Comparison of ENCODE assay signal across 17 cellular contexts in genomic region chr2:202703091-202703490, GRCh38.
DNase-seq lines count a peak whose midpoint lies in the region; ATAC-seq and TF ChIP-seq lines count a peak whose summit lies in the region.
"Had no signal": no experiment of that assay in that cellular context is flagged by ENCODE, and none has a peak within 500 bp of the region (broad histone marks: within the 10 kb centered on the region; RNA-seq: fewer than 3 reads in every experiment).

No MANE protein-coding gene starts in this region.

- TF ChIP-seq CTCF in foreskin keratinocyte (conservative IDR thresholded peaks at IDR 0.05) (no peak), stomach (IDR thresholded peaks at IDR 0.05) (no peak)

- H3K27me3 ChIP-seq in foreskin keratinocyte (no peaks in the 10 kb centered on the region), stomach (no peaks in the 10 kb centered on the region)

- intact Hi-C loops in stomach (cut with DNase I; ENCODE audit: low total_unique reads) = no loop called here

- no peaks in the 10 kb centered on the region for H3K9me3 ChIP-seq in stomach
- H3K9me3 ChIP-seq: mucosa of descending colon had no signal

- in situ Hi-C loops in G401 (cut with HindIII; ENCODE audit: low sequenced_read_pairs) = no loop called here

- peak overlapping the region; percentile 41 for H3K27ac ChIP-seq in foreskin keratinocyte
- peak overlapping the region in 1 of 5 donors; percentile 54 for H3K27ac ChIP-seq in stomach

- peaks cover 70% of the 10 kb centered on the region for H3K4me1 Mint-ChIP-seq in activated naive CD4-positive, alpha-beta T cell treated with anti-CD3 and anti-CD28 coated beads, Interleukin-2, amount 50 U/mL, for 24 hours
- peaks cover 68% of the 10 kb centered on the region for H3K4me1 Mint-ChIP-seq in activated naive CD8-positive, alpha-beta T cell (ENCODE audit: low read depth)
- peaks cover 67% of the 10 kb centered on the region for H3K4me1 Mint-ChIP-seq in stimulated activated naive CD8-positive, alpha-beta T cell treated with anti-CD3 and anti-CD28 coated beads, Interleukin-15, amount 100 ng/mL, for 72 hours

- peaks cover 14% of the 10 kb centered on the region for H3K9me3 Mint-ChIP-seq in activated naive CD4-positive, alpha-beta T cell treated with anti-CD3 and anti-CD28 coated beads, Interleukin-2, amount 50 U/mL, for 24 hours
- H3K9me3 Mint-ChIP-seq in activated naive CD8-positive, alpha-beta T cell (ENCODE audit: low read depth) = no peaks in the 10 kb centered on the region
- no peaks in the 10 kb centered on the region for H3K9me3 Mint-ChIP-seq in stimulated activated naive CD8-positive, alpha-beta T cell treated with anti-CD3 and anti-CD28 coated beads, Interleukin-15, amount 100 ng/mL, for 72 hours

- peaks cover 0 to 3% (median 0%) of the 10 kb centered on the region in 4 donors for H3K36me3 ChIP-seq in stomach

- no peak overlapping the region for H3K4me3 Mint-ChIP-seq in activated naive CD4-positive, alpha-beta T cell treated with anti-CD3 and anti-CD28 coated beads, Interleukin-2, amount 50 U/mL, for 24 hours
- peak overlapping the region; percentile 18 for H3K4me3 Mint-ChIP-seq in activated naive CD8-positive, alpha-beta T cell
- peak overlapping the region; percentile 5 to 46 for H3K4me3 Mint-ChIP-seq in stimulated activated naive CD8-positive, alpha-beta T cell treated with anti-CD3 and anti-CD28 coated beads, Interleukin-15, amount 100 ng/mL, for 72 hours

- H3K36me3 Mint-ChIP-seq in activated naive CD4-positive, alpha-beta T cell treated with anti-CD3 and anti-CD28 coated beads, Interleukin-2, amount 50 U/mL, for 24 hours = peaks cover 14% of the 10 kb centered on the region
- H3K36me3 Mint-ChIP-seq in activated naive CD8-positive, alpha-beta T cell = peaks cover 13% of the 10 kb centered on the region

- no peak for DNase-seq in activated naive CD4-positive, alpha-beta T cell treated with anti-CD3 and anti-CD28 coated beads, Interleukin-2, amount 50 U/mL, for 16 hours
- peak; percentile 64 to 75 for DNase-seq in foreskin keratinocyte
- DNase-seq in stimulated activated naive CD8-positive, alpha-beta T cell treated with anti-CD3 and anti-CD28 coated beads, Interleukin-15, amount 100 ng/mL, for 72 hours = no peak
- DNase-seq in stomach = no peak
- no peak for DNase-seq in G401 (ENCODE audit: low spot score)
- DNase-seq: central memory CD4-positive, alpha-beta T cell; COR-L47; effector CD8-positive, alpha-beta T cell; left colon; mucosa of descending colon; NCI-H187; NK-92 treated with Interleukin-12 subunit alpha and Interleukin-12 subunit beta, amount 100 ng/mL, for 24 hours had no signal

- TF ChIP-seq EP300 in stomach (IDR thresholded peaks at IDR 0.05) = no peak

- H3K4me3 ChIP-seq in stomach = no peak overlapping the region
- H3K4me3 ChIP-seq: GM12878, mucosa of descending colon had no signal

- H3K27ac Mint-ChIP-seq in activated naive CD4-positive, alpha-beta T cell treated with anti-CD3 and anti-CD28 coated beads, Interleukin-2, amount 50 U/mL, for 24 hours = peak overlapping the region; percentile 94
- H3K27ac Mint-ChIP-seq in activated naive CD8-positive, alpha-beta T cell = peak overlapping the region; percentile 93
- H3K27ac Mint-ChIP-seq in stimulated activated naive CD8-positive, alpha-beta T cell treated with anti-CD3 and anti-CD28 coated beads, Interleukin-15, amount 100 ng/mL, for 72 hours = peak overlapping the region; percentile 91 to 95

- no peak for TF ChIP-seq POLR2A in stomach (IDR thresholded peaks at IDR 0.05)

- ATAC-seq in foreskin keratinocyte = peak; percentile 93
- peak; percentile 61 for ATAC-seq in stimulated activated naive CD8-positive, alpha-beta T cell treated with anti-CD3 and anti-CD28 coated beads, Interleukin-15, amount 100 ng/mL, for 72 hours
- ATAC-seq in GM18870 (IDR thresholded peaks at IDR 0.05; ENCODE audit: unreplicated experiment) = no peak
- ATAC-seq: GM12878, left colon, mucosa of descending colon, sciatic nerve had no signal

- no peaks in the 10 kb centered on the region for H3K27me3 Mint-ChIP-seq in activated naive CD4-positive, alpha-beta T cell treated with anti-CD3 and anti-CD28 coated beads, Interleukin-2, amount 50 U/mL, for 24 hours
- no peaks in the 10 kb centered on the region for H3K27me3 Mint-ChIP-seq in activated naive CD8-positive, alpha-beta T cell
- no peaks in the 10 kb centered on the region for H3K27me3 Mint-ChIP-seq in stimulated activated naive CD8-positive, alpha-beta T cell treated with anti-CD3 and anti-CD28 coated beads, Interleukin-15, amount 100 ng/mL, for 72 hours

- WGBS in stomach, 5 donors = 67 to 88% (median 80%) methylated on average over 1 of the region's 1 CpG

- H3K4me1 ChIP-seq in foreskin keratinocyte = peaks cover 21% of the 10 kb centered on the region
- no peaks in the 10 kb centered on the region for H3K4me1 ChIP-seq in stomach

Comparison
In these comparisons a context has a peak if more than half of its experiments do, and no peak if none do; other contexts are left out.
1. DNase-seq: peak in foreskin keratinocyte (2 of 2); none in activated naive CD4-positive, alpha-beta T cell treated with anti-CD3 and anti-CD28 coated beads, Interleukin-2, amount 50 U/mL, for 16 hours (single experiment), stimulated activated naive CD8-positive, alpha-beta T cell treated with anti-CD3 and anti-CD28 coated beads, Interleukin-15, amount 100 ng/mL, for 72 hours (0 of 2), stomach (single experiment) and G401 (single experiment).
2. Peak in every context shown above with its lines, with median percentiles within 50 percentile points of each other: H3K27ac Mint-ChIP-seq.